Comparison of ENCODE assay signal across 24 cellular contexts in the genomic region with DNA sequence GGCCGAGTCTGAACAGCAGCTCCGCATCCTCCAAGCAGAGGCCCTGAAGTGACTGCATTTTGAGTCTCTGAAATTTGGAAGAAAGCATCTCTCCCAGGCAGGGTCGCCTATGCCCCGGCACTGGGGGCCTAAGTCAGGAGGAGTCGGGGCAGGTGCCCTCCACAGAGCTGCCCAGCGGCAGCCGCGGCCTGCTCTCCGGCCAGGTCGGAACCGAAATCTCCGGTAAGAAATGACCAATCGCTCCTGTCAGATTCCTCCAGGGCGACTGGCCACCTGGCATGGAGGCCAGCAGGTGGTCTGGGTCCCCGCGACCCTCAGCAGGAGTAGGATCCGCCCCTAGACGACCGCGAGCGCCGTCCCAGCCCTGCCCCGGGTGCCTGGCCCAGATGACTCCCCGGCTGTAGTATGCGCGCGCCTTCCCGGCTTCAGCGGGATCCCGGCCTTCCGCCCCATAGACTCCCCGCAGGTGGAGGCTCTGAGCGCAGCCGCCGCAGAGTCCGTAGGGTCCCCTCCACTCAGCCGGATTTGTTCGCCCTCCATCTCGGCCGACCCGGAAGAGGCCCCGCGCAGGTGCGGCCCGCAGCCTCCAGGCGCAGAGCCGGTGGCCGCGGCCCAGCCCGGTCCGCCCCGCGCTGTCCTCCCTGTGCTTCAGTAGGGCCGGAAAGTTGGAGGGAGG. TPM values are rescaled to one million over a fixed set of nuclear protein-coding genes. Genes with fewer than 3 reads are reported as not detected.
DNase-seq lines count a peak whose midpoint lies in the region; ATAC-seq and TF ChIP-seq lines count a peak whose summit lies in the region.
"Had no signal": no experiment of that assay in that cellular context is flagged by ENCODE, and none has a peak within 500 bp of the region (broad histone marks: within the 10 kb centered on the region; RNA-seq: fewer than 3 reads in every experiment).

No MANE protein-coding gene starts in this region.

- POLR2A ChIA-PET in activated CD4-positive, alpha-beta T cell treated with anti-CD3 and anti-CD28 coated beads, Interleukin-2, amount 10 ng/mL, durations not matched to agents 7 days and 5 days (lab: Charles Lee): no interaction called here

- 1 to 32% methylated on average over 5 to 12 of the region's 54 CpGs for WGBS in esophagus squamous epithelium, 2 donors

- intact Hi-C loops in activated CD4-positive, alpha-beta T cell treated with anti-CD3 and anti-CD28 coated beads, Interleukin-2, amount 10 ng/mL, durations not matched to agents 24 days and 14 days (cut with micrococcal nuclease): loop anchor here (10.0 kb wide), 1 partner anchor 830 kb away; a partner anchor contains a TSS
- intact Hi-C loops in esophagus squamous epithelium (cut with DNase I): no loop called here

- CTCF ChIA-PET in activated CD4-positive, alpha-beta T cell treated with anti-CD3 and anti-CD28 coated beads, Interleukin-2, amount 10 ng/mL, durations not matched to agents 7 days and 5 days (lab: Charles Lee): no interaction called here

- H3K27ac Mint-ChIP-seq in activated CD4-positive, alpha-beta T cell treated with anti-CD3 and anti-CD28 coated beads, Interleukin-2, amount 10 ng/mL, durations not matched to agents 24 days and 14 days: peak overlapping the region; percentile 11
- no peak overlapping the region for H3K27ac Mint-ChIP-seq in activated CD4-positive, alpha-beta T cell treated with anti-CD3 and anti-CD28 coated beads, Interleukin-2, amount 10 ng/mL, durations not matched to agents 7 days and 5 days
- H3K27ac Mint-ChIP-seq in chondrocyte (ENCODE audit: unreplicated experiment) (no peak overlapping the region), naive B cell (peak overlapping the region in 4 of 6 donors; percentile 7 to 83 (median 58))
- H3K27ac Mint-ChIP-seq: natural killer cell had no signal

- peaks cover 34% of the 10 kb centered on the region for H3K27me3 Mint-ChIP-seq in activated CD4-positive, alpha-beta T cell treated with anti-CD3 and anti-CD28 coated beads, Interleukin-2, amount 10 ng/mL, durations not matched to agents 24 days and 14 days
- H3K27me3 Mint-ChIP-seq in activated CD4-positive, alpha-beta T cell treated with anti-CD3 and anti-CD28 coated beads, Interleukin-2, amount 10 ng/mL, durations not matched to agents 7 days and 5 days: peaks cover 45% of the 10 kb centered on the region
- H3K27me3 Mint-ChIP-seq in chondrocyte (ENCODE audit: low read depth) (peaks cover 12% of the 10 kb centered on the region), naive B cell (peaks cover 18 to 68% (median 44%) of the 10 kb centered on the region in 3 donors)

- H3K4me3 Mint-ChIP-seq in activated CD4-positive, alpha-beta T cell treated with anti-CD3 and anti-CD28 coated beads, Interleukin-2, amount 10 ng/mL, durations not matched to agents 24 days and 14 days: no peak overlapping the region
- no peak overlapping the region for H3K4me3 Mint-ChIP-seq in activated CD4-positive, alpha-beta T cell treated with anti-CD3 and anti-CD28 coated beads, Interleukin-2, amount 10 ng/mL, durations not matched to agents 7 days and 5 days
- H3K4me3 Mint-ChIP-seq in chondrocyte (ENCODE audit: unreplicated experiment): no peak overlapping the region
- peak overlapping the region in 4 of 8 donors; percentile 6 to 45 (median 18) for H3K4me3 Mint-ChIP-seq in naive B cell
- H3K4me3 Mint-ChIP-seq: natural killer cell had no signal

- peaks cover 9% of the 10 kb centered on the region for H3K36me3 Mint-ChIP-seq in activated CD4-positive, alpha-beta T cell treated with anti-CD3 and anti-CD28 coated beads, Interleukin-2, amount 10 ng/mL, durations not matched to agents 24 days and 14 days (ENCODE audit: low read depth)
- H3K36me3 Mint-ChIP-seq in activated CD4-positive, alpha-beta T cell treated with anti-CD3 and anti-CD28 coated beads, Interleukin-2, amount 10 ng/mL, durations not matched to agents 7 days and 5 days (ENCODE audit: low read depth): peaks cover 2% of the 10 kb centered on the region
- H3K36me3 Mint-ChIP-seq in chondrocyte (ENCODE audit: low read depth) (no peaks in the 10 kb centered on the region), naive B cell (peaks cover 0 to 10% of the 10 kb centered on the region in 2 donors)
- H3K36me3 Mint-ChIP-seq: CD4-positive, CD25-positive, alpha-beta regulatory T cell; natural killer cell had no signal

- H3K36me3 ChIP-seq in esophagus squamous epithelium: no peaks in the 10 kb centered on the region
- H3K36me3 ChIP-seq: cardiac muscle cell, heart left ventricle, spleen had no signal

- H3K4me1 ChIP-seq in esophagus squamous epithelium: peaks cover 5 to 64% (median 44%) of the 10 kb centered on the region in 3 donors

- H3K4me3 ChIP-seq in esophagus squamous epithelium: no peak overlapping the region
- H3K4me3 ChIP-seq: cardiac muscle cell, SK-N-MC had no signal

- peak; percentile 55 for DNase-seq in activated CD4-positive, alpha-beta T cell treated with anti-CD3 and anti-CD28 coated beads, Interleukin-2, amount 10 ng/mL, durations not matched to agents 24 days and 14 days
- DNase-seq in activated CD4-positive, alpha-beta T cell treated with anti-CD3 and anti-CD28 coated beads, Interleukin-2, amount 10 ng/mL, durations not matched to agents 7 days and 5 days: no peak
- DNase-seq in D341Med (ENCODE audit: low spot score): peak; percentile 60
- peak; percentile 89 for DNase-seq in chondrocyte (ENCODE audit: low spot score)
- DNase-seq in naive B cell: no peak
- DNase-seq in GDM1 (lab: John Stamatoyannopoulos, UW): no peak
- DNase-seq in esophagus squamous epithelium (lab: John Stamatoyannopoulos, UW): no peak
- no peak for DNase-seq in kidney glomerular epithelial cell (lab: John Stamatoyannopoulos, UW)
- DNase-seq: CD4-positive, CD25-positive, alpha-beta regulatory T cell; effector CD8-positive, alpha-beta T cell; GOT3; mesenchymal stem cell; natural killer cell; NCI-H146; NCI-H82; PC-3; spleen had no signal

- TF ChIP-seq CTCF in chondrocyte (IDR thresholded peaks at IDR 0.05): no peak
- TF ChIP-seq CTCF in esophagus squamous epithelium (IDR thresholded peaks at IDR 0.05): no peak

- no peak overlapping the region for H3K27ac ChIP-seq in esophagus squamous epithelium
- H3K27ac ChIP-seq: cardiac muscle cell, heart left ventricle, SK-N-MC, spleen had no signal

- no peak for TF ChIP-seq POLR2A in esophagus squamous epithelium (IDR thresholded peaks at IDR 0.05)

- H3K27me3 ChIP-seq in esophagus squamous epithelium: peaks cover 46 to 100% (median 64%) of the 10 kb centered on the region in 4 donors

- peaks cover 6% of the 10 kb centered on the region for H3K4me1 Mint-ChIP-seq in activated CD4-positive, alpha-beta T cell treated with anti-CD3 and anti-CD28 coated beads, Interleukin-2, amount 10 ng/mL, durations not matched to agents 24 days and 14 days
- peaks cover 2% of the 10 kb centered on the region for H3K4me1 Mint-ChIP-seq in activated CD4-positive, alpha-beta T cell treated with anti-CD3 and anti-CD28 coated beads, Interleukin-2, amount 10 ng/mL, durations not matched to agents 7 days and 5 days
- H3K4me1 Mint-ChIP-seq in chondrocyte (ENCODE audit: low read depth) (no peaks in the 10 kb centered on the region), naive B cell (peaks cover 11 to 20% (median 12%) of the 10 kb centered on the region in 3 donors)

- no peak for ATAC-seq in naive B cell (ENCODE audit: low read depth in 2 of 2)
- ATAC-seq: heart left ventricle, natural killer cell, PC-3 had no signal

- no peaks in the 10 kb centered on the region for H3K9me3 ChIP-seq in esophagus squamous epithelium
- H3K9me3 ChIP-seq: heart left ventricle had no signal

- H3K9me3 Mint-ChIP-seq in activated CD4-positive, alpha-beta T cell treated with anti-CD3 and anti-CD28 coated beads, Interleukin-2, amount 10 ng/mL, durations not matched to agents 24 days and 14 days: peaks cover 6% of the 10 kb centered on the region
- no peaks in the 10 kb centered on the region for H3K9me3 Mint-ChIP-seq in activated CD4-positive, alpha-beta T cell treated with anti-CD3 and anti-CD28 coated beads, Interleukin-2, amount 10 ng/mL, durations not matched to agents 7 days and 5 days
- H3K9me3 Mint-ChIP-seq in chondrocyte (ENCODE audit: low read depth) (no peaks in the 10 kb centered on the region), naive B cell (peaks cover 0 to 6% (median 3%) of the 10 kb centered on the region in 7 donors)
- H3K9me3 Mint-ChIP-seq: natural killer cell had no signal

RNA-seq across cellular contexts. Expression of a gene that starts 1.5 kb away (rescaled TPM):
- not detected in 2 replicates for total RNA-seq in activated CD4-positive, alpha-beta T cell treated with anti-CD3 and anti-CD28 coated beads, Interleukin-2, amount 10 ng/mL, durations not matched to agents 24 days and 14 days
- total RNA-seq in activated CD4-positive, alpha-beta T cell treated with anti-CD3 and anti-CD28 coated beads, Interleukin-2, amount 10 ng/mL, durations not matched to agents 7 days and 5 days: not detected
- total RNA-seq in chondrocyte (not detected in 3 replicates), esophagus squamous epithelium (not detected)
- not detected for polyA plus RNA-seq in naive B cell (ENCODE audit: low read depth in 6 of 6)
- total RNA-seq: A673; cardiac muscle cell; CD4-positive, CD25-positive, alpha-beta regulatory T cell; heart left ventricle; M059J; natural killer cell; PC-3; pulmonary artery endothelial cell; spleen had no signal
- polyA plus RNA-seq: cardiac muscle cell; CD4-positive, CD25-positive, alpha-beta regulatory T cell; heart left ventricle; spleen; thymus had no signal

RNA-seq across cellular contexts. Expression of a gene that starts 57.7 kb away (rescaled TPM):
- 28.3 and 28.4 TPM in 2 replicates for total RNA-seq in activated CD4-positive, alpha-beta T cell treated with anti-CD3 and anti-CD28 coated beads, Interleukin-2, amount 10 ng/mL, durations not matched to agents 24 days and 14 days
- 10 to 100 TPM; 19.1 to 23.0 TPM for total RNA-seq in activated CD4-positive, alpha-beta T cell treated with anti-CD3 and anti-CD28 coated beads, Interleukin-2, amount 10 ng/mL, durations not matched to agents 7 days and 5 days
- 20.7 to 35.1 TPM (median 20.9 TPM) in 3 replicates for total RNA-seq in chondrocyte
- polyA plus RNA-seq in naive B cell (ENCODE audit: low read depth in 6 of 6): 1 to 10 TPM; 2.0 to 5.6 (median 3.0) TPM
- total RNA-seq in esophagus squamous epithelium: 10 to 100 TPM in 3 of 4 donors, 1 to 10 TPM in 1; 7.2 to 12.8 (median 11.5) TPM

Comparison
In these comparisons a context has a peak if more than half of its experiments do, and no peak if none do; other contexts are left out.
1. DNase-seq: peak in activated CD4-positive, alpha-beta T cell treated with anti-CD3 and anti-CD28 coated beads, Interleukin-2, amount 10 ng/mL, durations not matched to agents 24 days and 14 days (single experiment), D341Med (single experiment) and chondrocyte (single experiment); none in activated CD4-positive, alpha-beta T cell treated with anti-CD3 and anti-CD28 coated beads, Interleukin-2, amount 10 ng/mL, durations not matched to agents 7 days and 5 days (single experiment), naive B cell (single experiment), GDM1 (single experiment), esophagus squamous epithelium (single experiment) and kidney glomerular epithelial cell (single experiment).
2. H3K27ac Mint-ChIP-seq: peak in activated CD4-positive, alpha-beta T cell treated with anti-CD3 and anti-CD28 coated beads, Interleukin-2, amount 10 ng/mL, durations not matched to agents 24 days and 14 days (single experiment) and naive B cell (4 of 6); none in activated CD4-positive, alpha-beta T cell treated with anti-CD3 and anti-CD28 coated beads, Interleukin-2, amount 10 ng/mL, durations not matched to agents 7 days and 5 days (single experiment) and chondrocyte (single experiment).